ENCODE assay signal across 23 cellular contexts in genomic region chr1:43044572-43045361, GRCh38.
"Had no signal": no experiment of that assay in that cellular context is flagged by ENCODE, and none has a peak within 500 bp of the region (broad histone marks: within the 10 kb centered on the region; RNA-seq: fewer than 3 reads in every experiment).

No MANE protein-coding gene starts in this region.

- H3K4me1 ChIP-seq: Peyer's patch had no signal

- H3K9me3 ChIP-seq: MG63, Peyer's patch had no signal

- H3K27ac ChIP-seq: Peyer's patch had no signal

- H3K27me3 ChIP-seq: MG63, Peyer's patch had no signal

- H3K36me3 ChIP-seq: MG63, Peyer's patch had no signal

- DNase-seq: activated CD4-positive, alpha-beta T cell treated with anti-CD3 and anti-CD28 coated beads, Interleukin-2, amount 10 ng/mL, durations not matched to agents 7 days and 5 days; activated CD4-positive, alpha-beta T cell treated with anti-CD3 and anti-CD28 coated beads, Interleukin-2, amount 50 U/mL, for 48 hours; activated CD8-positive, alpha-beta T cell treated with anti-CD3 and anti-CD28 coated beads, Interleukin-2, amount 10 ng/mL, durations not matched to agents 7 days and 5 days; activated gamma-delta T cell; activated naive CD4-positive, alpha-beta T cell treated with Interleukin-2 at 50 U/mL for 16 hours; activated naive CD8-positive, alpha-beta T cell treated with anti-CD3 and anti-CD28 coated beads, Interleukin-2, amount 10 ng/mL, durations not matched to agents 7 days and 5 days; activated T-cell treated with anti-CD3 and anti-CD28 coated beads, Interleukin-2, amount 50 U/mL, for 24 hours; central memory CD4-positive, alpha-beta T cell; Kasumi-1; KG1; MG63; NCI-H1048; NCI-H1105 treated with DMSO at 0.1 percent for 48 hours; NCI-H1436; NCI-H1694; NCI-H1930; NCI-H345; NCI-H524 treated with DMSO at 0.1 percent for 48 hours; PC-3; Peyer's patch; RPMI8226; SIG-M5; T1000 had no signal

- H3K4me3 ChIP-seq: MG63, Peyer's patch had no signal
